Comparison of ENCODE assay signal across 11 cellular contexts in the genomic region with DNA sequence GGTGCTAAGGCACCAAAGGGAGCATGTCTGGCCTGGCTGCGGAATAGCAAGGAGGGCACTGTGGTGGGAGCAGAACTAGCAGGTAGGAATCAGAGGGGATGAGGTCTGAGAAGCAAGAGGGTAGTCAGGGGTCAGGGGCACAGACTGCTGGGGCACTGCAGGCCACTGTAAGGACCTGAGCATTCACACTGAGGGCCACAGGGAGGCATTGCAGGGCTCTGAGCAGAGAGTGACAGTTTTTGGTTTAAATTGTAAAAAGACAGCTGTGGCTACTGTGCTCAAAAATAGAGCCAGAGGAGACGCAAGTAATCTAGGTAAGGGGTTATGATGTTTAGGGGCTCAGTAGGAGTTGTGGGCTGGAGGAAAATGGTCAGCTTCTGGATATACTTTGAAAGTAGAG. TPM values are rescaled to one million over a fixed set of nuclear protein-coding genes. Genes with fewer than 3 reads are reported as not detected.
DNase-seq lines count a peak whose midpoint lies in the region; ATAC-seq and TF ChIP-seq lines count a peak whose summit lies in the region.
"Had no signal": no experiment of that assay in that cellular context is flagged by ENCODE, and none has a peak within 500 bp of the region (broad histone marks: within the 10 kb centered on the region; RNA-seq: fewer than 3 reads in every experiment).

No MANE protein-coding gene starts in this region.

- peak overlapping the region in 1 of 2 donors; percentile 14 for H3K9ac ChIP-seq in colonic mucosa (ENCODE audit: low read depth in 2 of 2, low read length in 2 of 2)

- H3K4me1 ChIP-seq in colonic mucosa: peaks cover 6% of the 10 kb centered on the region

- peak overlapping the region; percentile 79 for H3K4me3 Mint-ChIP-seq in activated T-cell treated with anti-CD3 and anti-CD28 coated beads, Interleukin-2, amount 50 U/mL, for 24 hours
- peak overlapping the region; percentile 72 to 74 for H3K4me3 Mint-ChIP-seq in stimulated activated naive CD8-positive, alpha-beta T cell treated with anti-CD3 and anti-CD28 coated beads, Interleukin-15, amount 100 ng/mL, for 72 hours

- H3K36me3 Mint-ChIP-seq in activated T-cell treated with anti-CD3 and anti-CD28 coated beads, Interleukin-2, amount 50 U/mL, for 24 hours (ENCODE audit: low read depth): peaks cover 71% of the 10 kb centered on the region

- no peaks in the 10 kb centered on the region for H3K36me3 ChIP-seq in colonic mucosa
- H3K36me3 ChIP-seq: thoracic aorta had no signal

- no peak for DNase-seq in activated T-cell treated with anti-CD3 and anti-CD28 coated beads, Interleukin-2, amount 50 U/mL, for 24 hours
- DNase-seq in activated T-cell treated with anti-CD3 and anti-CD28 coated beads for 4 hours: no peak
- DNase-seq in OCI-M1 (lab: John Stamatoyannopoulos, UW): peak; percentile 36
- DNase-seq in epithelial cell of proximal tubule (ENCODE audit: low read depth): no peak
- no peak for DNase-seq in stimulated activated naive CD8-positive, alpha-beta T cell treated with anti-CD3 and anti-CD28 coated beads, Interleukin-15, amount 100 ng/mL, for 72 hours
- no peak for DNase-seq in NCI-H1694 (lab: John Stamatoyannopoulos, UW)
- no peak for DNase-seq in colonic mucosa
- no peak for DNase-seq in NCI-H748 (lab: John Stamatoyannopoulos, UW; ENCODE audit: unreplicated experiment)
- DNase-seq: dorsolateral prefrontal cortex, NCI-H82 had no signal

- H3K4me1 Mint-ChIP-seq in activated T-cell treated with anti-CD3 and anti-CD28 coated beads, Interleukin-2, amount 50 U/mL, for 24 hours (ENCODE audit: low read depth): peaks cover 88% of the 10 kb centered on the region
- H3K4me1 Mint-ChIP-seq in stimulated activated naive CD8-positive, alpha-beta T cell treated with anti-CD3 and anti-CD28 coated beads, Interleukin-15, amount 100 ng/mL, for 72 hours: peaks cover 81% of the 10 kb centered on the region

- ATAC-seq in stimulated activated naive CD8-positive, alpha-beta T cell treated with anti-CD3 and anti-CD28 coated beads, Interleukin-15, amount 100 ng/mL, for 72 hours: no peak

- peak overlapping the region; percentile 93 for H3K27ac Mint-ChIP-seq in activated T-cell treated with anti-CD3 and anti-CD28 coated beads, Interleukin-2, amount 50 U/mL, for 24 hours
- H3K27ac Mint-ChIP-seq in stimulated activated naive CD8-positive, alpha-beta T cell treated with anti-CD3 and anti-CD28 coated beads, Interleukin-15, amount 100 ng/mL, for 72 hours: peak overlapping the region; percentile 75 to 77

- no peak overlapping the region for H3K27ac ChIP-seq in colonic mucosa
- H3K27ac ChIP-seq: thoracic aorta had no signal

- H3K27me3 Mint-ChIP-seq in activated T-cell treated with anti-CD3 and anti-CD28 coated beads, Interleukin-2, amount 50 U/mL, for 24 hours: no peaks in the 10 kb centered on the region
- H3K27me3 Mint-ChIP-seq in stimulated activated naive CD8-positive, alpha-beta T cell treated with anti-CD3 and anti-CD28 coated beads, Interleukin-15, amount 100 ng/mL, for 72 hours: no peaks in the 10 kb centered on the region

- H3K27me3 ChIP-seq in colonic mucosa: no peaks in the 10 kb centered on the region

- intact Hi-C loops in colonic mucosa (cut with DNase I): no loop called here

- H3K9me3 ChIP-seq in colonic mucosa: no peaks in the 10 kb centered on the region
- H3K9me3 ChIP-seq: thoracic aorta had no signal

- no peak overlapping the region for H3K4me3 ChIP-seq in epithelial cell of proximal tubule (ENCODE audit: low read depth, low read length)
- no peak overlapping the region for H3K4me3 ChIP-seq in colonic mucosa

- H3K9me3 Mint-ChIP-seq in activated T-cell treated with anti-CD3 and anti-CD28 coated beads, Interleukin-2, amount 50 U/mL, for 24 hours: no peaks in the 10 kb centered on the region
- no peaks in the 10 kb centered on the region for H3K9me3 Mint-ChIP-seq in stimulated activated naive CD8-positive, alpha-beta T cell treated with anti-CD3 and anti-CD28 coated beads, Interleukin-15, amount 100 ng/mL, for 72 hours

- peak; percentile 32 for TF ChIP-seq CTCF in epithelial cell of proximal tubule (conservative IDR thresholded peaks at IDR 0.05; ENCODE audit: low read depth, low read length)
- TF ChIP-seq CTCF in colonic mucosa (IDR thresholded peaks at IDR 0.05): no peak

RNA-seq across cellular contexts. Expression of a gene that starts 41.5 kb away (rescaled TPM):
- total RNA-seq in epithelial cell of proximal tubule: not detected in 2 replicates
- 1 to 10 TPM; 3.6 to 3.7 TPM for total RNA-seq in colonic mucosa
